In the genomic region with DNA sequence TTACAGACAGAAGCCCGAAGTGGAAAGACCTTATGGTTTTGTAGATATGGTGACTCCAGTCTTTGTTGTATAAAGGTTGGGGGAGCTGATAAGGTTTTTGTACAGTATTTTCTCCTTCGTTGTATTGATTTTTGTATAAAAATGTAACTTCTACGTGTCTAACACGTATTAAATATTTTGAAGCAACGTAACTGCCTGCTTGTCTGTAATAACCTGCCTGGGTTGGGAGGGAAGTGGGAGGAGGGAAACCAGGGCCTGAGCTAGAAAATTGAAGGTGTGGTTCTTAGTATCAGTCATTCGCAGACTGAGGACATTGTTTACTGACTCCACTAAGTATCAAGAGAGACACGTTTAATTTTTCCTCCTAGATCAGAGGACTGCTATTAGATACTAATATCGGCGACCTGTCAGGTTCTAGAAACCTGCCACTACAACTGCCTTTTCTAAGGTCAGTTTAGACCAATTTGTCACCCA, we compare ENCODE assay signal across 7 cellular contexts. TPM values are rescaled to one million over a fixed set of nuclear protein-coding genes. Genes with fewer than 3 reads are reported as not detected.
DNase-seq lines count a peak whose midpoint lies in the region; ATAC-seq and TF ChIP-seq lines count a peak whose summit lies in the region.

No MANE protein-coding gene starts in this region.

- peaks cover 31% of the 10 kb centered on the region for H3K79me2 ChIP-seq in neural cell (replicated peaks; ENCODE audit: insufficient read depth, low read length)

- H3F3A ChIP-seq in neural cell (ENCODE audit: insufficient read depth, low read length, poor library complexity, severe bottlenecking), result no peaks in the 10 kb centered on the region

- H3K4me2 ChIP-seq in neural cell (ENCODE audit: low read length), result peak overlapping the region; percentile 66

- peak overlapping the region; percentile 73 for H3K9ac ChIP-seq in neural cell (ENCODE audit: low read length)

- POLR2A ChIA-PET in HEK293 (lab: Yijun Ruan, JAX) (interaction anchor here (0.7 to 6.6 kb wide), 12 partner anchors 10 to 209 kb away, joined by 3 to 163 read pairs (median 4); partner anchors contain the start of gene STX6), T-cell (lab: Charles Lee) (interaction anchor here (0.5 to 5.4 kb wide), 21 partner anchors 8 to 1256 kb away, joined by 3 to 147 read pairs (median 3); partner anchors contain the start of gene MR1 (in 2 of the 2))

- H3K27ac Mint-ChIP-seq in T-cell, result peak overlapping the region; percentile 92 to 98

- H3K36me3 Mint-ChIP-seq in T-cell, result peaks cover 21% of the 10 kb centered on the region

- peaks cover 5% of the 10 kb centered on the region for H3K4me1 ChIP-seq in HEK293 (ENCODE audit: control insufficient read depth, insufficient read depth, low read length)

- peak overlapping the region; percentile 96 for H3K4me3 ChIP-seq in HEK293 (ENCODE audit: low read depth, low read length)
- H3K4me3 ChIP-seq in neural cell (ENCODE audit: low read length), result peak overlapping the region; percentile 91

- no peaks in the 10 kb centered on the region for H4K20me1 ChIP-seq in neural cell (ENCODE audit: insufficient read depth)

- H3K27me3 ChIP-seq in neural cell (ENCODE audit: insufficient read depth, low read depth, low read length), result no peaks in the 10 kb centered on the region

- H3K27me3 Mint-ChIP-seq in T-cell, result no peaks in the 10 kb centered on the region

- no peak for TF ChIP-seq RAD21 in neural cell (conservative IDR thresholded peaks at IDR 0.05)

- H3K36me3 ChIP-seq in HEK293 (ENCODE audit: control insufficient read depth in 2 of 2, insufficient read depth in 1 of 2, low read length in 2 of 2) (peaks cover 0 to 37% of the 10 kb centered on the region in 2 experiments; a peak in 2 of 3 replicates), neural cell (ENCODE audit: insufficient read depth, low read length) (no peaks in the 10 kb centered on the region)

- CTCF ChIA-PET in HEK293 (lab: Yijun Ruan, JAX) (interaction anchor here (0.6 to 3.9 kb wide), 12 partner anchors 9 to 334 kb away, joined by 3 to 36 read pairs (median 4); no protein-coding TSS in a partner anchor), T-cell (lab: Charles Lee) (interaction anchor here (0.7 to 2.1 kb wide), 15 partner anchors 9 to 1276 kb away, joined by 3 to 33 read pairs (median 4); no protein-coding TSS in a partner anchor)

- no peak for ATAC-seq in T-cell (replicated peaks in 1 of 4)
- no peak for ATAC-seq in GM21390 (IDR thresholded peaks at IDR 0.05; ENCODE audit: unreplicated experiment)

- DNase-seq in T-cell, result peak in 22 of 34 experiments; percentile 5 to 39 (median 24)
- peak; percentile 55 for DNase-seq in dermis blood vessel endothelial cell
- no peak for DNase-seq in NCI-H524 (lab: John Stamatoyannopoulos, UW)
- DNase-seq in hypothalamus (lab: John Stamatoyannopoulos, UW), result no peak

- H3K9me2 ChIP-seq in neural cell (ENCODE audit: insufficient read depth, low read length), result no peaks in the 10 kb centered on the region

- no peaks in the 10 kb centered on the region for H3K9me3 ChIP-seq in HEK293 (ENCODE audit: control insufficient read depth, insufficient read depth, low read depth, low read length)
- H3K9me3 ChIP-seq in neural cell (ENCODE audit: low read length), result no peaks in the 10 kb centered on the region

- peak overlapping the region; percentile 89 to 99 (median 94) for H3K4me3 Mint-ChIP-seq in T-cell

- no peak for TF ChIP-seq EP300 in neural cell (conservative IDR thresholded peaks at IDR 0.05; ENCODE audit: poor library complexity, severe bottlenecking)

- H2AFZ ChIP-seq in neural cell (ENCODE audit: low read depth, low read length), result no peak overlapping the region

- TF ChIP-seq CTCF in HEK293 (tag by site-specific recombination; IDR thresholded peaks at IDR 0.05) (no peak), neural cell (IDR thresholded peaks at IDR 0.05; ENCODE audit: poor library complexity, severe bottlenecking) (no peak)

- H3K27ac ChIP-seq in HEK293 (ENCODE audit: extremely low read depth, low read depth, low read length) (peak overlapping the region; percentile 82; the same call in 1 of the 2 replicates), neural cell (ENCODE audit: low read length) (no peak overlapping the region)

- H3K4me1 Mint-ChIP-seq in T-cell, result peaks cover 44 to 50% (median 49%) of the 10 kb centered on the region in 3 donors

- no peaks in the 10 kb centered on the region for H3K9me3 Mint-ChIP-seq in T-cell

TF ChIP-seq in HEK293, 187 proteins besides CTCF, POLR2A, EP300 and RAD21:
- no peak for TF ChIP-seq ZFP3 (tag by site-specific recombination; IDR thresholded peaks at IDR 0.05; ENCODE audit: low read depth)
- TF ChIP-seq ZBTB1 (tag by site-specific recombination; IDR thresholded peaks at IDR 0.05), result no peak
- 0 out of 2 replicates have a peak, but pooled peaks have one; percentile 34 for TF ChIP-seq ZNF664 (tag by site-specific recombination; IDR thresholded peaks at IDR 0.05)
- TF ChIP-seq ZNF24 (tag by site-specific recombination; IDR thresholded peaks at IDR 0.05), result peak; percentile 62; the same call in 1 of the 2 replicates
- no peak for TF ChIP-seq ZNF585B (tag by site-specific recombination; IDR thresholded peaks at IDR 0.05)
- TF ChIP-seq ZNF521 (tag by site-specific recombination; IDR thresholded peaks at IDR 0.05), result no peak
- no peak for TF ChIP-seq PBX3 (CRISPR knock-in tag; IDR thresholded peaks at IDR 0.05)
- no peak for TF ChIP-seq ZNF292 (tag by site-specific recombination; IDR thresholded peaks at IDR 0.05; ENCODE audit: borderline replicate concordance, low read depth)
TF ChIP-seq in HEK293: peak in this region for 2.

TF ChIP-seq in neural cell, 6 proteins besides CTCF, POLR2A, EP300 and RAD21:
- TF ChIP-seq SMC3 (conservative IDR thresholded peaks at IDR 0.05; ENCODE audit: poor library complexity) (no peak), MXI1 (conservative IDR thresholded peaks at IDR 0.05; ENCODE audit: poor library complexity, severe bottlenecking) (no peak), TAF1 (IDR thresholded peaks at IDR 0.05; ENCODE audit: low read depth) (no peak), REST (IDR thresholded peaks at IDR 0.05; ENCODE audit: borderline replicate concordance) (no peak), EZH2 (IDR thresholded peaks at IDR 0.05; ENCODE audit: borderline replicate concordance, insufficient read depth, low read length, poor library complexity, severe bottlenecking) (no peak), POLR2AphosphoS5 (IDR thresholded peaks at IDR 0.05) (no peak)

RNA-seq across cellular contexts. Expression of gene IER5, which starts 2.2 kb away (rescaled TPM):
- 10 to 100 TPM; 26.6 to 85.5 (median 32.2) TPM for total RNA-seq in T-cell
- 26.6 and 29.1 TPM in 2 replicates for total RNA-seq in dermis blood vessel endothelial cell
- 8.4 and 8.9 TPM in 2 replicates for polyA plus RNA-seq in neural cell
- polyA minus RNA-seq in neural cell, result 17.7 and 22.2 TPM in 2 replicates

RNA-seq across cellular contexts. Expression of gene MR1, which starts 56.9 kb away (rescaled TPM):
- total RNA-seq in T-cell, result 10 to 100 TPM; 18.3 to 30.7 (median 22.7) TPM
- 2.9 and 4.0 TPM in 2 replicates for total RNA-seq in dermis blood vessel endothelial cell
- polyA plus RNA-seq in neural cell, result 0.32 TPM in 1 of 2 replicates, not detected in the other
- polyA minus RNA-seq in neural cell, result not detected in 2 replicates

Comparison
In these comparisons a context has a peak if more than half of its experiments do, and no peak if none do; other contexts are left out.
1. DNase-seq: peak in T-cell (22 of 34) and dermis blood vessel endothelial cell (single experiment); none in NCI-H524 (0 of 2) and hypothalamus (0 of 51).